In genomic region chr6:121333694-121334093, GRCh38 we compare ENCODE assay signal across 7 cellular contexts. TPM values are rescaled to one million over a fixed set of nuclear protein-coding genes. Genes with fewer than 3 reads are reported as not detected.
DNase-seq lines count a peak whose midpoint lies in the region; ATAC-seq and TF ChIP-seq lines count a peak whose summit lies in the region.
"Not testable (repeated sequence)": the region's sequence is repeated elsewhere in the genome, so short reads cannot be mapped to it uniquely, and the experiment has no call there.

No MANE protein-coding gene starts in this region.

- H3K27ac ChIP-seq in DND-41 (ENCODE audit: low read length) = peak overlapping the region; percentile 90; the same call in 1 of the 2 replicates
- not testable (repeated sequence) for H3K27ac ChIP-seq in brain microvascular endothelial cell

- not testable (repeated sequence) for H3K27me3 ChIP-seq in DND-41 (ENCODE audit: insufficient read depth, low read length, poor library complexity); brain microvascular endothelial cell (replicated peaks); mucosa of stomach (ENCODE audit: control insufficient read depth, insufficient read depth, low read length)

- not testable (repeated sequence) for H3K9me3 ChIP-seq in DND-41 (ENCODE audit: insufficient read depth, low read length, severe bottlenecking); mucosa of stomach (ENCODE audit: control insufficient read depth, low read length)

- CTCF ChIA-PET in activated CD4-positive, alpha-beta memory T cell treated with anti-CD3 and anti-CD28 coated beads for 36 hours (lab: Charles Lee) = interaction anchor here (1.2 kb wide), 1 partner anchor 14 kb away, joined by 4 read pairs; no protein-coding TSS in a partner anchor

- TF ChIP-seq POLR2A in NB4 (IDR thresholded peaks at IDR 0.05; ENCODE audit: extremely low read depth, insufficient read length) = not testable (repeated sequence)

- intact Hi-C loops in activated CD4-positive, alpha-beta memory T cell treated with anti-CD3 and anti-CD28 coated beads for 36 hours (cut with micrococcal nuclease) = loop anchor here (1.0 to 10.0 kb wide), 4 partner anchors 12 to 1989 kb away; partner anchors contain the start of genes HSF2, MAN1A1 and SERINC1

- not testable (repeated sequence) for H4K20me1 ChIP-seq in DND-41 (ENCODE audit: insufficient read depth, low read length)

- peak overlapping the region; percentile 69 for H3K4me2 ChIP-seq in DND-41 (ENCODE audit: insufficient read depth, low read length)

- not testable (repeated sequence) for TF ChIP-seq CTCF in DND-41 (IDR thresholded peaks at IDR 0.05; ENCODE audit: borderline replicate concordance, extremely low read depth, low read length, poor library complexity, severe bottlenecking); NB4 (IDR thresholded peaks at IDR 0.05; ENCODE audit: low read depth, low read length); brain microvascular endothelial cell (IDR thresholded peaks at IDR 0.05; ENCODE audit: low read depth, low read length, missing control alignments); fibroblast of villous mesenchyme (IDR thresholded peaks at IDR 0.05; ENCODE audit: insufficient read depth, low read depth, low read length)

- H3K36me3 Mint-ChIP-seq in activated CD4-positive, alpha-beta memory T cell treated with anti-CD3 and anti-CD28 coated beads for 36 hours = not testable (repeated sequence)

- not testable (repeated sequence) for H3K27ac Mint-ChIP-seq in activated CD4-positive, alpha-beta memory T cell treated with anti-CD3 and anti-CD28 coated beads for 36 hours

- H3K4me1 ChIP-seq in DND-41 (ENCODE audit: insufficient read depth, low read length) = peaks cover 48% of the 10 kb centered on the region
- not testable (repeated sequence) for H3K4me1 ChIP-seq in mucosa of stomach (ENCODE audit: control insufficient read depth, insufficient read depth, low read length)

- not testable (repeated sequence) for ATAC-seq in DND-41 (ENCODE audit: insufficient read depth, low read depth)

- H3K27me3 Mint-ChIP-seq in activated CD4-positive, alpha-beta memory T cell treated with anti-CD3 and anti-CD28 coated beads for 36 hours = not testable (repeated sequence)

- peak overlapping the region; percentile 92 for H3K4me3 Mint-ChIP-seq in activated CD4-positive, alpha-beta memory T cell treated with anti-CD3 and anti-CD28 coated beads for 36 hours

- H2AFZ ChIP-seq in DND-41 (ENCODE audit: low read depth, low read length) = peak overlapping the region; percentile 97

- in situ Hi-C loops in brain microvascular endothelial cell (cut with HindIII; ENCODE audit: low pct_ligation_motif_present, low sequenced_read_pairs) = not testable (repeated sequence)

- H3K4me3 ChIP-seq in DND-41 (ENCODE audit: low read depth in 1 of 2, low read length in 2 of 2) (peak overlapping the region; percentile 43 to 89), NB4 (ENCODE audit: low read depth, low read length) (peak overlapping the region; percentile 83), brain microvascular endothelial cell (ENCODE audit: low read depth, low read length) (peak overlapping the region; percentile 78), fibroblast of villous mesenchyme (ENCODE audit: low read depth, low read length) (peak overlapping the region; percentile 65), mucosa of stomach (ENCODE audit: low read length) (peak overlapping the region; percentile 83), skeletal muscle cell (ENCODE audit: low read depth, low read length) (peak overlapping the region; percentile 68)

- DNase-seq in DND-41; activated CD4-positive, alpha-beta memory T cell treated with anti-CD3 and anti-CD28 coated beads for 36 hours; brain microvascular endothelial cell; fibroblast of villous mesenchyme (ENCODE audit: low read depth); skeletal muscle cell (ENCODE audit: low read depth): not testable (repeated sequence)
- DNase-seq in NB4 (ENCODE audit: low read depth) = peak; percentile 5

- POLR2A ChIA-PET in activated CD4-positive, alpha-beta memory T cell treated with anti-CD3 and anti-CD28 coated beads for 36 hours (lab: Charles Lee) = interaction anchor here (0.9 kb wide), 1 partner anchor 1983 kb away, joined by 3 read pairs; no protein-coding TSS in a partner anchor

- not testable (repeated sequence) for H3K9me3 Mint-ChIP-seq in activated CD4-positive, alpha-beta memory T cell treated with anti-CD3 and anti-CD28 coated beads for 36 hours

- peaks cover 19% of the 10 kb centered on the region for H3K4me1 Mint-ChIP-seq in activated CD4-positive, alpha-beta memory T cell treated with anti-CD3 and anti-CD28 coated beads for 36 hours (ENCODE audit: low read depth)

- H3K79me2 ChIP-seq in DND-41 (ENCODE audit: insufficient read depth, low read length) = peaks cover 36% of the 10 kb centered on the region

- H3K36me3 ChIP-seq in DND-41 (ENCODE audit: insufficient read depth, low read length); brain microvascular endothelial cell (replicated peaks); mucosa of stomach (ENCODE audit: control insufficient read depth, insufficient read depth, low read length): not testable (repeated sequence)

- H3K9ac ChIP-seq in DND-41 (ENCODE audit: low read depth, low read length) (peak overlapping the region; percentile 64), mucosa of stomach (ENCODE audit: low read length) (peak overlapping the region; percentile 93)

RNA-seq across cellular contexts. Expression of gene TBC1D32, which starts 0.6 kb away (rescaled TPM):
- 1 to 10 TPM; 4.6 to 6.7 TPM for total RNA-seq in activated CD4-positive, alpha-beta memory T cell treated with anti-CD3 and anti-CD28 coated beads for 36 hours
- total RNA-seq in fibroblast of villous mesenchyme = 16.1 and 21.2 TPM in 2 replicates
